ENCODE assay signal across 8 cellular contexts in genomic region chr20:47784256-47784598, GRCh38. TPM values are rescaled to one million over a fixed set of nuclear protein-coding genes. Genes with fewer than 3 reads are reported as not detected.
DNase-seq lines count a peak whose midpoint lies in the region; ATAC-seq and TF ChIP-seq lines count a peak whose summit lies in the region.

No MANE protein-coding gene starts in this region.

- H3K4me3 Mint-ChIP-seq in CD8-positive, alpha-beta memory T cell = peak overlapping the region in 4 of 7 donors; percentile 29 to 65 (median 46)

- no peaks in the 10 kb centered on the region for H3K36me3 ChIP-seq in CD8-positive, alpha-beta memory T cell (ENCODE audit: insufficient read depth, low read length)
- H3K36me3 ChIP-seq in PC-3 (ENCODE audit: low read depth, low read length) = peaks cover 16% of the 10 kb centered on the region
- H3K36me3 ChIP-seq in esophagus squamous epithelium = peaks cover 0 to 25% (median 0%) of the 10 kb centered on the region in 3 donors
- H3K36me3 ChIP-seq in osteoblast (ENCODE audit: insufficient read depth, low read length) = no peaks in the 10 kb centered on the region

- peaks cover 44 to 61% of the 10 kb centered on the region in 2 donors for H3K27me3 Mint-ChIP-seq in CD8-positive, alpha-beta memory T cell

- TF ChIP-seq POLR2A in esophagus squamous epithelium (IDR thresholded peaks at IDR 0.05) = no peak

- no peaks in the 10 kb centered on the region for H3K9me3 Mint-ChIP-seq in CD8-positive, alpha-beta memory T cell

- intact Hi-C loops in PC-3 (cut with micrococcal nuclease) = loop anchor here (10.0 kb wide), 1 partner anchor 231 kb away; no protein-coding TSS in a partner anchor
- intact Hi-C loops in esophagus squamous epithelium (cut with DNase I) = loop anchor here (5.0 to 10.0 kb wide), 2 partner anchors 401 to 833 kb away; no protein-coding TSS in a partner anchor

- BruUV-seq in PC-3 (replicated peaks; lab: Mats Ljungman, UMichigan) = no TSS peak

- POLR2A ChIA-PET in CD8-positive, alpha-beta memory T cell (lab: Charles Lee) = no interaction called here
- POLR2A ChIA-PET in PC-3 (lab: Charles Lee; ENCODE audit: unreplicated experiment) = no interaction called here

- no peak overlapping the region for H3K4me3 ChIP-seq in CD8-positive, alpha-beta memory T cell (ENCODE audit: low read length)
- H3K4me3 ChIP-seq in PC-3 (ENCODE audit: low read length) (peak overlapping the region; percentile 96), esophagus squamous epithelium (peak overlapping the region; percentile 62 to 86 (median 72)), osteoblast (ENCODE audit: insufficient read depth, low read length) (peak overlapping the region; percentile 62)

- peaks cover 6 to 24% (median 20%) of the 10 kb centered on the region in 3 donors for H3K4me1 Mint-ChIP-seq in CD8-positive, alpha-beta memory T cell

- no peaks in the 10 kb centered on the region for H3K4me1 ChIP-seq in CD8-positive, alpha-beta memory T cell (ENCODE audit: insufficient read depth, low read length)
- H3K4me1 ChIP-seq in PC-3 (ENCODE audit: insufficient read depth, low read length) = peaks cover 47% of the 10 kb centered on the region
- H3K4me1 ChIP-seq in esophagus squamous epithelium = peaks cover 19 to 65% (median 29%) of the 10 kb centered on the region in 3 donors
- peaks cover 12% of the 10 kb centered on the region for H3K4me1 ChIP-seq in osteoblast (ENCODE audit: insufficient read depth, low read length)

- H3K4me2 ChIP-seq in PC-3 (ENCODE audit: low read length) = peak overlapping the region; percentile 94
- H3K4me2 ChIP-seq in osteoblast (ENCODE audit: insufficient read depth, low read length) = peak overlapping the region; percentile 70

- peaks cover 74% of the 10 kb centered on the region for H3K79me2 ChIP-seq in PC-3 (ENCODE audit: low read length)
- no peaks in the 10 kb centered on the region for H3K79me2 ChIP-seq in osteoblast (ENCODE audit: insufficient read depth, low read length)

- no peak overlapping the region for H3K27ac Mint-ChIP-seq in CD8-positive, alpha-beta memory T cell

- no peaks in the 10 kb centered on the region for H3K9me3 ChIP-seq in CD8-positive, alpha-beta memory T cell (ENCODE audit: low read length)
- H3K9me3 ChIP-seq in PC-3 (ENCODE audit: low read length) (no peaks in the 10 kb centered on the region), esophagus squamous epithelium (no peaks in the 10 kb centered on the region), osteoblast (ENCODE audit: low read depth, low read length) (no peaks in the 10 kb centered on the region)

- CTCF ChIA-PET in CD8-positive, alpha-beta memory T cell (lab: Charles Lee) = no interaction called here
- CTCF ChIA-PET in PC-3 (lab: Charles Lee) = interaction anchor here (0.9 kb wide), 1 partner anchor 836 kb away, joined by 3 read pairs; no protein-coding TSS in a partner anchor

- WGBS in esophagus squamous epithelium, 2 donors = 5 to 20% methylated on average over 2 to 5 of the region's 8 CpGs

- peaks cover 38% of the 10 kb centered on the region for H4K20me1 ChIP-seq in PC-3 (ENCODE audit: low read length)
- H4K20me1 ChIP-seq in osteoblast (ENCODE audit: insufficient read depth, low read length) = peaks cover 3% of the 10 kb centered on the region

- no peaks in the 10 kb centered on the region for H3K36me3 Mint-ChIP-seq in CD8-positive, alpha-beta memory T cell

- no peak overlapping the region for H3K27ac ChIP-seq in CD8-positive, alpha-beta memory T cell (ENCODE audit: low read depth, low read length)
- H3K27ac ChIP-seq in PC-3 (ENCODE audit: low read length) (peak overlapping the region; percentile 57), esophagus squamous epithelium (peak overlapping the region; percentile 79 to 94 (median 88)), osteoblast (ENCODE audit: low read depth, low read length) (no peak overlapping the region)

- H2AFZ ChIP-seq in PC-3 (ENCODE audit: low read length) (no peak overlapping the region), osteoblast (ENCODE audit: low read length) (peak overlapping the region; percentile 35)

- TF ChIP-seq CTCF in PC-3 (conservative IDR thresholded peaks at IDR 0.05; ENCODE audit: low read depth, low read length) (no peak), esophagus squamous epithelium (IDR thresholded peaks at IDR 0.05) (no peak), osteoblast (IDR thresholded peaks at IDR 0.05; ENCODE audit: extremely low read depth, low read depth, low read length) (no peak)

- ATAC-seq in PC-3 (no peak), HG02798 (IDR thresholded peaks at IDR 0.05; ENCODE audit: poor library complexity, unreplicated experiment) (no peak), GM21447 (IDR thresholded peaks at IDR 0.05; ENCODE audit: unreplicated experiment) (no peak)

- peaks cover 6% of the 10 kb centered on the region for H3K27me3 ChIP-seq in CD8-positive, alpha-beta memory T cell (ENCODE audit: insufficient read depth, low read length, poor library complexity, severe bottlenecking)
- no peaks in the 10 kb centered on the region for H3K27me3 ChIP-seq in PC-3 (ENCODE audit: low read length)
- peaks cover 0 to 12% (median 0%) of the 10 kb centered on the region in 4 donors for H3K27me3 ChIP-seq in esophagus squamous epithelium
- peaks cover 60% of the 10 kb centered on the region for H3K27me3 ChIP-seq in osteoblast (ENCODE audit: insufficient read depth, low read length)

- H3K9ac ChIP-seq in PC-3 (ENCODE audit: low read length) = peak overlapping the region; percentile 88

- H3F3A ChIP-seq in PC-3 (ENCODE audit: low read length, unreplicated experiment) = peaks cover 4% of the 10 kb centered on the region

- no peaks in the 10 kb centered on the region for H3K9me2 ChIP-seq in PC-3 (replicated peaks; ENCODE audit: low read length)

- DNase-seq in CD8-positive, alpha-beta memory T cell = no peak
- DNase-seq in PC-3 (no peak), esophagus squamous epithelium (lab: John Stamatoyannopoulos, UW) (no peak), osteoblast (ENCODE audit: insufficient read length, low spot score, missing footprints) (no peak), GM19238 (ENCODE audit: insufficient read length, low spot score) (no peak), NCI-H524 (lab: John Stamatoyannopoulos, UW) (no peak)

RNA-seq across cellular contexts. Expression of gene SULF2, which starts 1.1 kb away (rescaled TPM):
- 1 to 10 TPM; 1.1 to 1.4 TPM for total RNA-seq in CD8-positive, alpha-beta memory T cell
- polyA plus RNA-seq in CD8-positive, alpha-beta memory T cell = 0.28 TPM
- total RNA-seq in PC-3 (2014; rRNA removed) (340 and 372 TPM in 2 replicates), esophagus squamous epithelium (100 to 1,000 TPM in 2 of 4 donors, 10 to 100 TPM in 2; 31.5 to 182 (median 94.4) TPM), osteoblast (102 and 138 TPM in 2 replicates)

Comparison
In these comparisons a context has a peak if more than half of its experiments do, and no peak if none do; other contexts are left out.
1. H3K27ac ChIP-seq: peak in PC-3 (single experiment) and esophagus squamous epithelium (4 of 4); none in CD8-positive, alpha-beta memory T cell (single experiment) and osteoblast (single experiment).
2. RNA of gene SULF2, which starts 1.1 kb away (total RNA-seq): 340 to 372 TPM in PC-3, 31.5 to 182 TPM in esophagus squamous epithelium and 102 to 138 TPM in osteoblast; 1.1 to 1.4 TPM in CD8-positive, alpha-beta memory T cell; every median in the first group is over 10 times any median in the second.